Comparison of ENCODE assay signal across 19 cellular contexts in genomic region chr6:111147440-111147839, GRCh38.
"Had no signal": no experiment of that assay in that cellular context is flagged by ENCODE, and none has a peak within 500 bp of the region (broad histone marks: within the 10 kb centered on the region; RNA-seq: fewer than 3 reads in every experiment).

No MANE protein-coding gene starts in this region.

- DNase-seq: central memory CD4-positive, alpha-beta T cell; cortex of kidney; dorsolateral prefrontal cortex; effector memory CD4-positive, alpha-beta T cell; gastrocnemius medialis; glutamatergic neuron; left colon; left ventricle myocardium superior; mesendoderm; naive thymus-derived CD8-positive, alpha-beta T cell; ovary; spleen; stimulated activated CD4-positive, alpha-beta T cell treated with anti-CD3 and anti-CD28 coated beads, Interleukin-15, amount 100 ng/mL, for 24 hours; stimulated activated CD4-positive, alpha-beta T cell treated with anti-CD3 and anti-CD28 coated beads, Interleukin-1b, Interleukin-23, amount 100 ng/mL, for 48 hours; stimulated activated CD4-positive, alpha-beta T cell treated with anti-CD3 and anti-CD28 coated beads, Interleukin-4, amount 100 ng/mL, for 24 hours; testis had no signal

- H3K36me3 ChIP-seq: esophagus muscularis mucosa, gastrocnemius medialis, ovary, spleen, tibial nerve had no signal

- H3K27me3 ChIP-seq: dorsolateral prefrontal cortex, esophagus muscularis mucosa, gastrocnemius medialis, ovary, spleen, testis, tibial nerve had no signal

- H3K27ac ChIP-seq: dorsolateral prefrontal cortex, esophagus muscularis mucosa, ovary, spleen, testis, tibial nerve had no signal

- H3K4me3 ChIP-seq: dorsolateral prefrontal cortex, esophagus muscularis mucosa, gastrocnemius medialis, lung, ovary, spleen, testis, tibial nerve had no signal

- H3K4me1 ChIP-seq: esophagus muscularis mucosa, spleen, testis, tibial nerve had no signal

- H3K9me3 ChIP-seq: gastrocnemius medialis, ovary, testis, tibial nerve had no signal
